ENCODE assay signal across 18 cellular contexts in the genomic region with DNA sequence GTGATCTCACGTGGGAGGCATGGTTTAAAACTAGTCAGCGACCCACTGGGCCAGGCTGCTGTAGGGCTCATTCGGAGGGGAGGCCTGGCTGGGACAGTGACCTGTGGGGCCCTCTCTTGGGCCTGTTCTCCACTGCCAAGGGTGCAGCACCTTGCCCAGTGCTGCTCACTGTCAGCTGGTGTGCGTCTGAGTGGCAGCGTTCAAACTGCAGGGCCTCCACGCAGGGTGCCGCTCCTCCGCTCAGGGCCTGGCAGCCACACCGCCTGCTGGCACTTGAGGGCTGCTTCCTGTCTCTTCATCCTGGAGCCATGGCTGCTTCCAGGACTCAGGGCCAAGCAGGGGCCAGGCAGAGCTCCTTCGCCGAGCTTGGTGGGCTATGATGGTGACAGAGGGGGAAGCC. TPM values are rescaled to one million over a fixed set of nuclear protein-coding genes. Genes with fewer than 3 reads are reported as not detected.
"Had no signal": no experiment of that assay in that cellular context is flagged by ENCODE, and none has a peak within 500 bp of the region (broad histone marks: within the 10 kb centered on the region; RNA-seq: fewer than 3 reads in every experiment).

No MANE protein-coding gene starts in this region.

- H3K9me3 ChIP-seq: upper lobe of right lung had no signal

- FAIRE-seq: colon, islet of Langerhans had no signal

- H3K4me1 ChIP-seq: upper lobe of right lung had no signal

- ATAC-seq: activated CD8-positive, alpha-beta T cell treated with anti-CD3 and anti-CD28 coated beads, Interleukin-2, amount 10 ng/mL, durations not matched to agents 7 days and 5 days; upper lobe of right lung had no signal

- H3K27me3 ChIP-seq: cardiac muscle cell, dorsolateral prefrontal cortex, upper lobe of right lung had no signal

- H3K4me3 ChIP-seq: cardiac muscle cell, dorsolateral prefrontal cortex, lung, upper lobe of right lung had no signal

- DNase-seq: activated CD4-positive, alpha-beta T cell treated with anti-CD3 and anti-CD28 coated beads, Interleukin-2, amount 10 ng/mL, durations not matched to agents 7 days and 5 days; activated CD8-positive, alpha-beta T cell treated with anti-CD3 and anti-CD28 coated beads, Interleukin-2, amount 10 ng/mL, durations not matched to agents 7 days and 5 days; activated naive CD4-positive, alpha-beta T cell treated with Interleukin-2 at 50 U/mL for 16 hours; activated naive CD8-positive, alpha-beta T cell treated with anti-CD3 and anti-CD28 coated beads, Interleukin-2, amount 10 ng/mL, durations not matched to agents 7 days and 5 days; activated T-cell treated with anti-CD3 and anti-CD28 coated beads, Interleukin-2, amount 50 U/mL, for 24 hours; amygdala; foreskin fibroblast; hippocampal formation; left cardiac atrium; natural killer cell; stimulated activated naive CD4-positive, alpha-beta T cell; T1000; upper lobe of right lung had no signal

- H3K36me3 ChIP-seq: cardiac muscle cell, upper lobe of right lung had no signal

- H3K27ac ChIP-seq: cardiac muscle cell, dorsolateral prefrontal cortex, upper lobe of right lung had no signal

RNA-seq across cellular contexts. Expression of a gene that starts 18.3 kb away (rescaled TPM):
- total RNA-seq: activated CD4-positive, alpha-beta T cell treated with anti-CD3 and anti-CD28 coated beads, Interleukin-2, amount 10 ng/mL, durations not matched to agents 7 days and 5 days; activated naive CD8-positive, alpha-beta T cell treated with anti-CD3 and anti-CD28 coated beads, Interleukin-2, amount 10 ng/mL, durations not matched to agents 7 days and 5 days had no signal
